In the genomic region with DNA sequence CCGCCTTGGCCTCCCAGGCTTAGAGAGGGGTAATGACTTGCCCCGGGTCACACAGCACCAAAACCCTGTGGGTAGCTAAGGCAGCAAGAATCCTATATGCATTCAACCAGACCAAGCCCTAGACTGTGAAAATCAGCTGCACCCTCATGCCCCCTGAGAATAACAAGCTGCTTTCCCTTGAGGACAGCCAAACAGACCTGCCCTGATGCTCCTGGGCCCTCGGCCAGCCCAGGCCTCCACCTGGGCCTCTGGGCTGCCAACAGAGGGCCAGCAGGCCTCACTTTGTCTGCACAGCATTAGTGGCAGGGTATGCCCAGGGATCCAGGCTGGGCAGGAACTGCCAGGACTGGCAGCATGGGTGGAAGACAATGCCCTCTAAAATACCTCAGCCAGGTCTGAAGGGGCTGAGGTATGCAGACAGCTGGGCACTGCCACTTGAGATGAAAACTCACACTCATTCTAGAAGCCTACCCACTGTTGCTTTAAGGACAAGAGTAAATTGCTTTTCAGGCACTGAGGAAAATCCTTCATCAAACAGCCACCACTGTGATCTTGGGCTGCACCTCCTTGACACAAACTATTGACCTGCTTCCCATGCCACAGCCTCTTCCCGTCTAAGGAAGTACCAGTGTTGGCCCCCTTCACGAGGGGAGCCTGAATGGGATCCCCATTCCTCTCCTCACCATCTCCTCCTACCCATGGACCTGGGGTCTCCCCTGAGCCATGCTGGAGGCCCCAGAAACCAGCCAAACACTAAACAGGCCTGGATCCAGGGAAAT, we compare ENCODE assay signal across 8 cellular contexts. TPM values are rescaled to one million over a fixed set of nuclear protein-coding genes. Genes with fewer than 3 reads are reported as not detected.
DNase-seq lines count a peak whose midpoint lies in the region; ATAC-seq and TF ChIP-seq lines count a peak whose summit lies in the region.

No MANE protein-coding gene starts in this region.

- H3K4me1 ChIP-seq in OCI-LY1 (ENCODE audit: insufficient read depth, low read length, severe bottlenecking) (peaks cover 73% of the 10 kb centered on the region), testis (peaks cover 70% of the 10 kb centered on the region)

- peak overlapping the region; percentile 100 for H3K27ac ChIP-seq in OCI-LY1 (ENCODE audit: low read depth, low read length, poor library complexity, severe bottlenecking)
- peak overlapping the region; percentile 61 to 63 for H3K27ac ChIP-seq in testis

- H3K9me3 Mint-ChIP-seq in activated T-cell treated with anti-CD3 and anti-CD28 coated beads, Interleukin-2, amount 50 U/mL, for 72 hours: no peaks in the 10 kb centered on the region

- intact Hi-C loops in testis (cut with DNase I; ENCODE audit: low total_unique reads): no loop called here

- no peaks in the 10 kb centered on the region for H3K9me2 ChIP-seq in OCI-LY1 (ENCODE audit: low read depth, low read length)

- peaks cover 6% of the 10 kb centered on the region; the same call in 1 of the 2 replicates for H3K36me3 ChIP-seq in OCI-LY1 (ENCODE audit: insufficient read depth, low read length)
- no peaks in the 10 kb centered on the region for H3K36me3 ChIP-seq in testis (ENCODE audit: low read depth, missing control alignments)

- no peaks in the 10 kb centered on the region for H3K27me3 ChIP-seq in OCI-LY1 (ENCODE audit: insufficient read depth, low read length)
- H3K27me3 ChIP-seq in testis: no peaks in the 10 kb centered on the region

- peak overlapping the region; percentile 40; the same call in 1 of the 2 replicates for H3K9ac ChIP-seq in OCI-LY1 (ENCODE audit: low read length)

- H3K4me3 Mint-ChIP-seq in activated T-cell treated with anti-CD3 and anti-CD28 coated beads, Interleukin-2, amount 50 U/mL, for 72 hours: peak overlapping the region; percentile 73 to 81

- H3K9me3 ChIP-seq in OCI-LY1 (ENCODE audit: low read length) (no peaks in the 10 kb centered on the region), testis (no peaks in the 10 kb centered on the region)

- peaks cover 0 to 5% of the 10 kb centered on the region in 2 donors for H3K36me3 Mint-ChIP-seq in activated T-cell treated with anti-CD3 and anti-CD28 coated beads, Interleukin-2, amount 50 U/mL, for 72 hours (ENCODE audit: insufficient read depth in 2 of 2)

- ATAC-seq in activated T-cell treated with anti-CD3 and anti-CD28 coated beads, Interleukin-2, amount 50 U/mL, for 72 hours (replicated peaks in 1 of 2): peak in 1 of 2 donors; percentile 14
- ATAC-seq in GM21723 (IDR thresholded peaks at IDR 0.05; ENCODE audit: unreplicated experiment) (no peak), HG03442 (IDR thresholded peaks at IDR 0.05; ENCODE audit: unreplicated experiment) (no peak)

- TF ChIP-seq POLR2A in testis (IDR thresholded peaks at IDR 0.05): no peak

- H3K4me2 ChIP-seq in OCI-LY1 (ENCODE audit: low read length): peak overlapping the region; percentile 12; the same call in 1 of the 2 replicates

- 70 to 71% methylated on average over 3 to 5 of the region's 5 CpGs for WGBS in testis, 2 donors

- no peak for DNase-seq in activated T-cell treated with anti-CD3 and anti-CD28 coated beads, Interleukin-2, amount 50 U/mL, for 72 hours
- no peak for DNase-seq in activated T-cell treated with anti-CD3 and anti-CD28 coated beads, Interleukin-2, amount 50 U/mL, for 48 hours
- DNase-seq in germinal center (ENCODE audit: low spot score) (peak; percentile 59), testis (no peak), NCI-H1417 treated with DMSO at 0.1 percent for 48 hours (lab: John Stamatoyannopoulos, UW) (no peak)

- no peaks in the 10 kb centered on the region for H3K27me3 Mint-ChIP-seq in activated T-cell treated with anti-CD3 and anti-CD28 coated beads, Interleukin-2, amount 50 U/mL, for 72 hours (ENCODE audit: low read depth)

- no peaks in the 10 kb centered on the region for H3K79me2 ChIP-seq in OCI-LY1 (ENCODE audit: insufficient read depth, low read length)

- peak overlapping the region; percentile 88 for H3K27ac Mint-ChIP-seq in activated T-cell treated with anti-CD3 and anti-CD28 coated beads, Interleukin-2, amount 50 U/mL, for 72 hours

- peaks cover 15% of the 10 kb centered on the region for H3F3A ChIP-seq in OCI-LY1 (ENCODE audit: insufficient read depth, low read length)

- no peak overlapping the region for H3K4me3 ChIP-seq in OCI-LY1 (ENCODE audit: low read depth, low read length, poor library complexity, severe bottlenecking)
- H3K4me3 ChIP-seq in testis: no peak overlapping the region

- H2AFZ ChIP-seq in OCI-LY1 (ENCODE audit: low read length): no peak overlapping the region

- TF ChIP-seq CTCF in OCI-LY1 (IDR thresholded peaks at IDR 0.05; ENCODE audit: low read length): no peak
- TF ChIP-seq CTCF in testis (IDR thresholded peaks at IDR 0.05): no peak

- H3K4me1 Mint-ChIP-seq in activated T-cell treated with anti-CD3 and anti-CD28 coated beads, Interleukin-2, amount 50 U/mL, for 72 hours (ENCODE audit: low read depth): peaks cover 66% of the 10 kb centered on the region

- H4K20me1 ChIP-seq in OCI-LY1 (ENCODE audit: insufficient read depth, low read length): no peaks in the 10 kb centered on the region

RNA-seq across cellular contexts. Expression of a gene that starts 8.8 kb away (rescaled TPM):
- total RNA-seq in activated T-cell treated with anti-CD3 and anti-CD28 coated beads, Interleukin-2, amount 50 U/mL, for 72 hours: 10 to 100 TPM; 15.9 to 18.3 TPM
- 10 to 100 TPM; 32.5 to 46.2 TPM for total RNA-seq in testis
- polyA plus RNA-seq in testis (ENCODE audit: insufficient read depth, low read depth, low replicate concordance): 20.2 TPM

RNA-seq across cellular contexts. Expression of a gene that starts 24.3 kb away (rescaled TPM):
- total RNA-seq in activated T-cell treated with anti-CD3 and anti-CD28 coated beads, Interleukin-2, amount 50 U/mL, for 72 hours: 10 to 100 TPM; 15.4 to 18.0 TPM
- 10 to 100 TPM; 26.4 to 36.3 TPM for total RNA-seq in testis
- 12.4 TPM for polyA plus RNA-seq in testis (ENCODE audit: insufficient read depth, low read depth, low replicate concordance)
